In the genomic region with DNA sequence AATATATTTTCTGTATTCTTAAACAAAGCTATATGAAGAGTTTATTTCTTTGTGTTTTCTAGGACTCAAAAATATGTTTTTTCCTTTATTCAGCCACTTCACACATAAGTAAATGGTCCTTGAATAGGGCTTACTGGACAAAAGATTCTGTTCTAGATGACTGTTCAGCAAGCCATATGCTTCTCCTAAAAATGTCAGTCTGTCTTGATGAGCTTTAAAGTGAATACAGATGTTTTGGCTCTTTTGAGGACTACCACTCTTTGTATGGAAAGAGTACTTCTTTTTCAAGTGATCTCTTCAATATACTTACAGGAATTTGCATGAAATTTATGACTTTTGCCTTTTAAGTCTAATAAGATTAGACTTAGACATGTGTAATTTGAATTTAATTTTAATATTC, we compare ENCODE assay signal across 25 cellular contexts. TPM values are rescaled to one million over a fixed set of nuclear protein-coding genes. Genes with fewer than 3 reads are reported as not detected.
DNase-seq lines count a peak whose midpoint lies in the region; ATAC-seq, FAIRE-seq and TF ChIP-seq lines count a peak whose summit lies in the region.
"Had no signal": no experiment of that assay in that cellular context is flagged by ENCODE, and none has a peak within 500 bp of the region (broad histone marks: within the 10 kb centered on the region; RNA-seq: fewer than 3 reads in every experiment).

No MANE protein-coding gene starts in this region.

- H3K27me3 Mint-ChIP-seq in nephron (ENCODE audit: low read depth): no peaks in the 10 kb centered on the region
- H3K27me3 Mint-ChIP-seq: CD4-positive, alpha-beta T cell; central memory CD8-positive, alpha-beta T cell; naive thymus-derived CD8-positive, alpha-beta T cell had no signal

- H3F3A ChIP-seq in PC-9 (ENCODE audit: insufficient read depth, low read depth): no peaks in the 10 kb centered on the region

- TF ChIP-seq CTCF in BJ (IDR thresholded peaks at IDR 0.05; ENCODE audit: insufficient read depth, low read depth, low read length) (no peak), nephron (IDR thresholded peaks at IDR 0.05; ENCODE audit: unreplicated experiment in 3 of 3) (no peak), PC-9 (conservative IDR thresholded peaks at IDR 0.05) (no peak)

- no peaks in the 10 kb centered on the region for H3K4me1 ChIP-seq in PC-9 (replicated peaks; ENCODE audit: insufficient read depth)
- H3K4me1 ChIP-seq: ascending aorta had no signal

- peaks cover 3% of the 10 kb centered on the region for H3K9me3 Mint-ChIP-seq in nephron
- H3K9me3 Mint-ChIP-seq: activated naive CD4-positive, alpha-beta T cell treated with anti-CD3 and anti-CD28 coated beads, Interleukin-2, amount 50 U/mL, for 72 hours; central memory CD8-positive, alpha-beta T cell had no signal

- peaks cover 11% of the 10 kb centered on the region; the same call in 1 of the 2 replicates for H4K20me1 ChIP-seq in PC-9 (ENCODE audit: insufficient read depth)

- no TSS peak for BruUV-seq in PC-9 (replicated peaks; lab: Mats Ljungman, UMichigan)

- POLR2A ChIA-PET in BJ (lab: Charles Lee): interaction anchor here (0.5 kb wide), 1 partner anchor 22 kb away, joined by 4 read pairs; no protein-coding TSS in a partner anchor
- POLR2A ChIA-PET in PC-9 (lab: Charles Lee; ENCODE audit: unreplicated experiment): no interaction called here

- H3K9me2 ChIP-seq in PC-9 (ENCODE audit: insufficient read depth): no peaks in the 10 kb centered on the region

- H3K36me3 ChIP-seq in BJ (ENCODE audit: control insufficient read depth, insufficient read depth, low read length) (no peaks in the 10 kb centered on the region), PC-9 (ENCODE audit: low read depth) (no peaks in the 10 kb centered on the region)
- H3K36me3 ChIP-seq: ascending aorta, gastroesophageal sphincter, left ventricle myocardium inferior, ovary, suprapubic skin had no signal

- H3K27ac Mint-ChIP-seq in nephron: peak overlapping the region; percentile 88 to 96 (median 96)
- H3K27ac Mint-ChIP-seq: activated naive CD4-positive, alpha-beta T cell treated with anti-CD3 and anti-CD28 coated beads, Interleukin-2, amount 50 U/mL, for 72 hours; CD4-positive, alpha-beta T cell had no signal

- H3K4me3 ChIP-seq in BJ (ENCODE audit: low read depth, low read length): no peak overlapping the region
- H3K4me3 ChIP-seq in PC-9: no peak overlapping the region
- H3K4me3 ChIP-seq: ascending aorta, gastroesophageal sphincter, left ventricle myocardium inferior, ovary, suprapubic skin had no signal

- H3K9me3 ChIP-seq in PC-9 (ENCODE audit: insufficient read depth, low read depth): no peaks in the 10 kb centered on the region
- H3K9me3 ChIP-seq: ascending aorta, gastroesophageal sphincter, ovary, suprapubic skin had no signal

- no peak for ATAC-seq in GM19463 (IDR thresholded peaks at IDR 0.05; ENCODE audit: unreplicated experiment)
- ATAC-seq in GM18511 (IDR thresholded peaks at IDR 0.05; ENCODE audit: unreplicated experiment): no peak
- ATAC-seq: activated naive CD4-positive, alpha-beta T cell treated with anti-CD3 and anti-CD28 coated beads, Interleukin-2, amount 50 U/mL, for 72 hours; gastroesophageal sphincter; naive thymus-derived CD8-positive, alpha-beta T cell; Right ventricle myocardium inferior had no signal

- CTCF ChIA-PET in BJ (lab: Yijun Ruan, JAX): no interaction called here
- CTCF ChIA-PET in PC-9 (lab: Charles Lee): no interaction called here

- DNase-seq in BJ (ENCODE audit: low read depth) (peak; percentile 19), NCI-H524 treated with DMSO at 0.1 percent for 48 hours (lab: John Stamatoyannopoulos, UW) (peak; percentile 51), PC-9 (no peak), NCI-H1417 treated with DMSO at 0.1 percent for 48 hours (lab: John Stamatoyannopoulos, UW) (no peak)
- DNase-seq: activated CD4-positive, alpha-beta T cell treated with anti-CD3 and anti-CD28 coated beads, Interleukin-2, amount 50 U/mL, for 48 hours; activated CD4-positive, CD25-positive, alpha-beta regulatory T cell; activated CD8-positive, alpha-beta memory T cell treated with anti-CD3 and anti-CD28 coated beads, Interleukin-2, amount 50 U/mL, for 4 hours; CD4-positive, alpha-beta T cell; DMS 273 treated with DMSO at 0.1 percent for 48 hours; hypothalamus; left ventricle myocardium inferior; naive thymus-derived CD8-positive, alpha-beta T cell; NCI-H187 treated with DMSO at 0.1 percent for 48 hours; NCI-H748 treated with DMSO at 0.1 percent for 48 hours; ovary had no signal

- peaks cover 19% of the 10 kb centered on the region for H3K4me1 Mint-ChIP-seq in nephron

- H3K79me2 ChIP-seq in PC-9 (ENCODE audit: low read depth): peaks cover 73% of the 10 kb centered on the region

- H2AFZ ChIP-seq in PC-9: no peak overlapping the region

- no peak overlapping the region for H3K27ac ChIP-seq in PC-9
- H3K27ac ChIP-seq: ascending aorta, gastroesophageal sphincter, left ventricle myocardium inferior, ovary, suprapubic skin had no signal

- peak; percentile 59 for FAIRE-seq in endometrium (lab: Jason Lieb, UNC)

- peak overlapping the region in 2 of 3 experiments; percentile 4 to 10 for H3K4me3 Mint-ChIP-seq in nephron
- H3K4me3 Mint-ChIP-seq: CD4-positive, alpha-beta T cell; central memory CD8-positive, alpha-beta T cell had no signal

- H3K27me3 ChIP-seq in BJ (ENCODE audit: control insufficient read depth, insufficient read depth, low read length) (no peaks in the 10 kb centered on the region), PC-9 (ENCODE audit: insufficient read depth, low read depth) (no peaks in the 10 kb centered on the region)
- H3K27me3 ChIP-seq: ascending aorta, gastroesophageal sphincter, ovary, suprapubic skin had no signal

- intact Hi-C loops in PC-9 (cut with micrococcal nuclease; ENCODE audit: unreplicated experiment): no loop called here

- H3K4me2 ChIP-seq in PC-9: no peak overlapping the region

- peaks cover 37% of the 10 kb centered on the region for H3K36me3 Mint-ChIP-seq in nephron (ENCODE audit: low read depth)
- H3K36me3 Mint-ChIP-seq: activated naive CD4-positive, alpha-beta T cell treated with anti-CD3 and anti-CD28 coated beads, Interleukin-2, amount 50 U/mL, for 72 hours had no signal

RNA-seq across cellular contexts. Expression of a gene that starts 8.4 kb away (rescaled TPM):
- 51.6 and 133 TPM in 2 replicates for polyA plus RNA-seq in BJ (2011; rRNA removed)
- 25.2 and 28.1 TPM in 2 replicates for polyA minus RNA-seq in BJ (2011; rRNA and poly(A)+ RNA removed)
- 84.1 and 94.3 TPM in 2 replicates for total RNA-seq in PC-9 (2021)

Comparison
In these comparisons a context has a peak if more than half of its experiments do, and no peak if none do; other contexts are left out.
1. DNase-seq: peak in BJ (single experiment) and NCI-H524 treated with DMSO at 0.1 percent for 48 hours (single experiment); none in PC-9 (0 of 2) and NCI-H1417 treated with DMSO at 0.1 percent for 48 hours (single experiment).